In genomic region chr2:190929919-190930318, GRCh38 we compare ENCODE assay signal across 24 cellular contexts. TPM values are rescaled to one million over a fixed set of nuclear protein-coding genes. Genes with fewer than 3 reads are reported as not detected.
A peak's percentile ranks its signal among the peaks of the same experiment; 100 is the strongest.
DNase-seq lines count a peak whose midpoint lies in the region; ATAC-seq, FAIRE-seq and TF ChIP-seq lines count a peak whose summit lies in the region.
"Had no signal": no experiment of that assay in that cellular context is flagged by ENCODE, and none has a peak within 500 bp of the region (broad histone marks: within the 10 kb centered on the region; RNA-seq: fewer than 3 reads in every experiment).

No MANE protein-coding gene starts in this region.

- no peaks in the 10 kb centered on the region for H3K27me3 Mint-ChIP-seq in endodermal cell (ENCODE audit: insufficient read depth)
- no peaks in the 10 kb centered on the region for H3K27me3 Mint-ChIP-seq in nephron progenitor cell (ENCODE audit: low read depth, poor library complexity)
- H3K27me3 Mint-ChIP-seq: activated CD4-positive, alpha-beta T cell treated with anti-CD3 and anti-CD28 coated beads, Interleukin-2, amount 10 ng/mL, durations not matched to agents 7 days and 5 days; CD8-positive, alpha-beta memory T cell; IgD-negative memory B cell; natural killer cell treated with Interleukin-12 subunit alpha and Interleukin-12 subunit beta and Interleukin-15 and Interleukin-18, amount 100 ng/mL, for 72 hours had no signal

- H2BK5ac ChIP-seq in IMR-90 (ENCODE audit: low read depth, low read length, poor library complexity, severe bottlenecking): no peak overlapping the region

- H3K27ac ChIP-seq in IMR-90 (ENCODE audit: insufficient read depth, low read length) (no peak overlapping the region), endodermal cell (ENCODE audit: low read depth, low read length) (no peak overlapping the region)
- H3K27ac ChIP-seq: gastrocnemius medialis, SJCRH30, thyroid gland, uterus had no signal

- H3K4me1 Mint-ChIP-seq in endodermal cell (peaks cover 11% of the 10 kb centered on the region), nephron progenitor cell (peaks cover 13% of the 10 kb centered on the region)

- no peak overlapping the region for H2AK9ac ChIP-seq in IMR-90 (replicated peaks; ENCODE audit: low read depth, low read length, poor library complexity)

- H2BK20ac ChIP-seq in IMR-90 (ENCODE audit: low read depth, low read length): no peak overlapping the region

- H3K36me3 ChIP-seq in IMR-90 (ENCODE audit: control insufficient read depth, insufficient read depth, low read length) (peaks cover 19% of the 10 kb centered on the region), endodermal cell (ENCODE audit: control insufficient read depth, insufficient read depth, low read length) (peaks cover 75% of the 10 kb centered on the region)
- H3K36me3 ChIP-seq: uterus had no signal

- CTCF ChIA-PET in IMR-90 (lab: Yijun Ruan, JAX): no interaction called here

- no peak overlapping the region for H3K4ac ChIP-seq in IMR-90 (ENCODE audit: low read depth, low read length)

- H4K20me1 ChIP-seq in IMR-90 (ENCODE audit: insufficient read depth, low read length): peaks cover 7% of the 10 kb centered on the region; the same call in 1 of the 2 replicates

- BruUV-seq in IMR-90 (replicated peaks; lab: Mats Ljungman, UMichigan): no TSS peak

- H3K36me3 Mint-ChIP-seq in endodermal cell (ENCODE audit: low read depth) (peaks cover 37% of the 10 kb centered on the region), nephron progenitor cell (ENCODE audit: low read depth) (peaks cover 42% of the 10 kb centered on the region)

- H3K27ac Mint-ChIP-seq in endodermal cell: peak overlapping the region; percentile 62
- peak overlapping the region; percentile 92 for H3K27ac Mint-ChIP-seq in nephron progenitor cell
- H3K27ac Mint-ChIP-seq: activated T-cell treated with anti-CD3 and anti-CD28 coated beads, Interleukin-2, amount 50 U/mL, for 72 hours; IgD-negative memory B cell; natural killer cell treated with Interleukin-12 subunit alpha and Interleukin-12 subunit beta and Interleukin-15 and Interleukin-18, amount 100 ng/mL, for 72 hours had no signal

- no peak for FAIRE-seq in GM19239 (lab: Jason Lieb, UNC)
- FAIRE-seq: endothelial cell of umbilical vein, GM18507 had no signal

- H3K9ac ChIP-seq in IMR-90 (ENCODE audit: low read depth, low read length) (no peak overlapping the region), endodermal cell (ENCODE audit: extremely low read depth, low read length, poor library complexity, severe bottlenecking) (no peak overlapping the region)

- H2BK15ac ChIP-seq in IMR-90 (ENCODE audit: low read depth, low read length): no peak overlapping the region

- POLR2A ChIA-PET in IMR-90 (lab: Charles Lee; ENCODE audit: unreplicated experiment): no interaction called here

- no peak for TF ChIP-seq POLR2A in IMR-90 (IDR thresholded peaks at IDR 0.05; ENCODE audit: low read depth, low read length)

- H3K4me3 Mint-ChIP-seq in endodermal cell: no peak overlapping the region
- H3K4me3 Mint-ChIP-seq in nephron progenitor cell: no peak overlapping the region
- H3K4me3 Mint-ChIP-seq: activated CD4-positive, alpha-beta T cell treated with anti-CD3 and anti-CD28 coated beads, Interleukin-2, amount 10 ng/mL, durations not matched to agents 7 days and 5 days; activated T-cell treated with anti-CD3 and anti-CD28 coated beads, Interleukin-2, amount 50 U/mL, for 72 hours; CD8-positive, alpha-beta memory T cell; IgD-negative memory B cell; natural killer cell treated with Interleukin-12 subunit alpha and Interleukin-12 subunit beta and Interleukin-15 and Interleukin-18, amount 100 ng/mL, for 72 hours had no signal

- dilution Hi-C loops in IMR-90 (cut with HindIII; ENCODE audit: low sequenced_read_pairs, unreplicated experiment): no loop called here

- H4K8ac ChIP-seq in IMR-90 (ENCODE audit: low read depth in 2 of 2, low read length in 2 of 2): no peak overlapping the region

- no peak overlapping the region for H2AFZ ChIP-seq in IMR-90 (replicated peaks; ENCODE audit: low read length, poor library complexity)

- no peak overlapping the region for H3K18ac ChIP-seq in IMR-90 (ENCODE audit: low read depth, low read length)

- H3K4me1 ChIP-seq in IMR-90 (ENCODE audit: control insufficient read depth, insufficient read depth, low read length) (peaks cover 1% of the 10 kb centered on the region; the same call in 1 of the 2 replicates), endodermal cell (ENCODE audit: control insufficient read depth, insufficient read depth, low read length) (no peaks in the 10 kb centered on the region)
- H3K4me1 ChIP-seq: gastrocnemius medialis, SJCRH30, uterus had no signal

- H3K14ac ChIP-seq in IMR-90 (replicated peaks; ENCODE audit: low read depth, low read length): no peak overlapping the region

- no peak overlapping the region for H2AK5ac ChIP-seq in IMR-90 (ENCODE audit: low read depth, low read length)

- WGBS in IMR-90 (ENCODE audit: extremely low coverage in 2 of 2, insufficient read length in 1 of 2), 2 experiments: no CpG with 5 or more reads among the region's 7 CpGs
- whole genome bisulfite sequencing in endodermal cell (ENCODE audit: insufficient coverage in 1 of 2, insufficient read length in 1 of 2), 2 experiments: 90 to 95% methylated on average over 7 of the region's 7 CpGs

- H3K4me3 ChIP-seq in IMR-90 (ENCODE audit: insufficient read depth, low read depth, low read length) (no peak overlapping the region), endodermal cell (ENCODE audit: low read length) (no peak overlapping the region)
- H3K4me3 ChIP-seq: gastrocnemius medialis, HAP-1, SJCRH30, thyroid gland, uterus had no signal

- no peak for ATAC-seq in IMR-90 (ENCODE audit: low read depth)
- ATAC-seq: activated T-cell treated with anti-CD3 and anti-CD28 coated beads, Interleukin-2, amount 50 U/mL, for 72 hours; gastrocnemius medialis; left cardiac atrium; natural killer cell treated with Interleukin-12 subunit alpha and Interleukin-12 subunit beta and Interleukin-15 and Interleukin-18, amount 100 ng/mL, for 72 hours had no signal

- no peaks in the 10 kb centered on the region for H3K9me3 ChIP-seq in IMR-90 (ENCODE audit: control insufficient read depth, insufficient read depth, low read length)
- no peaks in the 10 kb centered on the region for H3K9me3 ChIP-seq in endodermal cell (ENCODE audit: control insufficient read depth, low read length)
- H3K9me3 ChIP-seq: gastrocnemius medialis, HAP-1, SJCRH30, thyroid gland, uterus had no signal

- in situ Hi-C loops in Caki2 (cut with HindIII; ENCODE audit: low pct_unique_long_range_greater_than_20kb, low sequenced_read_pairs): no loop called here
- in situ Hi-C loops in IMR-90 (cut with MboI; ENCODE audit: low sequenced_read_pairs): no loop called here

- H3K23ac ChIP-seq in IMR-90 (ENCODE audit: low read depth, low read length): no peak overlapping the region

- H3K9me3 Mint-ChIP-seq in endodermal cell (no peaks in the 10 kb centered on the region), nephron progenitor cell (no peaks in the 10 kb centered on the region)
- H3K9me3 Mint-ChIP-seq: activated CD4-positive, alpha-beta T cell treated with anti-CD3 and anti-CD28 coated beads, Interleukin-2, amount 10 ng/mL, durations not matched to agents 7 days and 5 days; activated T-cell treated with anti-CD3 and anti-CD28 coated beads, Interleukin-2, amount 50 U/mL, for 72 hours; CD8-positive, alpha-beta memory T cell; IgD-negative memory B cell; natural killer cell treated with Interleukin-12 subunit alpha and Interleukin-12 subunit beta and Interleukin-15 and Interleukin-18, amount 100 ng/mL, for 72 hours had no signal

- TF ChIP-seq RAD21 in IMR-90 (IDR thresholded peaks at IDR 0.05; ENCODE audit: low read length): no peak

- TF ChIP-seq CTCF in IMR-90 (conservative IDR thresholded peaks at IDR 0.05; ENCODE audit: low read depth, low read length) (no peak), endodermal cell (conservative IDR thresholded peaks at IDR 0.05) (no peak), nephron progenitor cell (IDR thresholded peaks at IDR 0.05) (no peak)

- no peak overlapping the region for H3K56ac ChIP-seq in IMR-90 (ENCODE audit: extremely low read depth, insufficient read depth, low read length)

- H3K9me1 ChIP-seq in IMR-90 (ENCODE audit: insufficient read depth, low read length): peaks cover 3% of the 10 kb centered on the region; the same call in 1 of the 2 replicates

- peaks cover 6 to 11% of the 10 kb centered on the region in 2 experiments; a peak in 3 of 4 replicates for H3K79me1 ChIP-seq in IMR-90 (ENCODE audit: low read depth in 1 of 2, low read length in 2 of 2)

- peak overlapping the region; percentile 45; the same call in 1 of the 2 replicates for H4K5ac ChIP-seq in IMR-90 (ENCODE audit: low read depth, low read length)

- DNase-seq in Caki2 (ENCODE audit: low read depth): peak; percentile 96
- DNase-seq in IMR-90: no peak
- DNase-seq in endodermal cell: no peak
- no peak for DNase-seq in nephron progenitor cell
- no peak for DNase-seq in stimulated activated CD4-positive, alpha-beta T cell treated with anti-CD3 and anti-CD28 coated beads, Interleukin-4, amount 100 ng/mL, for 1 hour
- no peak for DNase-seq in NK-92 treated with Interleukin-12 subunit alpha and Interleukin-12 subunit beta, amount 100 ng/mL, for 24 hours (lab: John Stamatoyannopoulos, UW)
- DNase-seq in GM19239 (ENCODE audit: insufficient read length, low spot score): no peak
- DNase-seq: activated CD4-positive, alpha-beta T cell treated with anti-CD3 and anti-CD28 coated beads, Interleukin-2, amount 10 ng/mL, durations not matched to agents 7 days and 5 days; activated T-cell treated with anti-CD3 and anti-CD28 coated beads, Interleukin-2, amount 50 U/mL, for 72 hours; CD8-positive, alpha-beta memory T cell; EL; gastrocnemius medialis; left cardiac atrium; NCI-H1092; NCI-H82; RPMI8226; SJCRH30; thyroid gland; uterus had no signal

- H4K91ac ChIP-seq in IMR-90 (ENCODE audit: insufficient read depth, low read depth, low read length): no peak overlapping the region

- H3K27me3 ChIP-seq in IMR-90 (ENCODE audit: control insufficient read depth, insufficient read depth, low read length): no peaks in the 10 kb centered on the region
- no peaks in the 10 kb centered on the region for H3K27me3 ChIP-seq in endodermal cell (ENCODE audit: control insufficient read depth, insufficient read depth, low read length, poor library complexity, severe bottlenecking)
- H3K27me3 ChIP-seq: gastrocnemius medialis, SJCRH30, thyroid gland, uterus had no signal

- H3K4me2 ChIP-seq in IMR-90 (ENCODE audit: low read depth, low read length): no peak overlapping the region

- intact Hi-C loops in IMR-90 (cut with micrococcal nuclease): no loop called here

- no peak overlapping the region for H2BK120ac ChIP-seq in IMR-90 (ENCODE audit: low read depth, low read length)

TF ChIP-seq in IMR-90, 13 proteins besides CTCF, POLR2A, EP300 and RAD21 (continues in another document):
- TF ChIP-seq MAZ (IDR thresholded peaks at IDR 0.05; ENCODE audit: borderline replicate concordance, low read depth, low read length): no peak

RNA-seq across cellular contexts. Expression of gene GLS, which starts 49.3 kb away (rescaled TPM):
- 270 and 324 TPM in 2 replicates for total RNA-seq in Caki2 (2014; rRNA removed; shearing (Covaris generic); ENCODE audit: low replicate concordance)
- 130 and 279 TPM in 2 replicates for total RNA-seq in IMR-90 (2012; rRNA removed)
- polyA plus RNA-seq in IMR-90 (2012; rRNA removed): 63.2 and 87.5 TPM in 2 replicates
- polyA plus RNA-seq in IMR-90 (2012; cell fraction: cytosol; rRNA removed): 10.3 and 16.9 TPM in 2 replicates
- polyA plus RNA-seq in IMR-90 (2012; cell fraction: nucleus; rRNA removed; ENCODE audit: low replicate concordance): 45.0 and 212 TPM in 2 replicates
- 10 to 100 TPM; 47.2 to 99.3 TPM for total RNA-seq in endodermal cell
- 34.8 TPM for polyA plus RNA-seq in endodermal cell (2013, experiment 1 of 2)
- 38.4 TPM for polyA plus RNA-seq in endodermal cell (2013, experiment 2 of 2)
